Comparison of ENCODE assay signal across 27 cellular contexts in genomic region chr9:1927546-1927945, GRCh38.
"Had no signal": no experiment of that assay in that cellular context is flagged by ENCODE, and none has a peak within 500 bp of the region (broad histone marks: within the 10 kb centered on the region; RNA-seq: fewer than 3 reads in every experiment).

No MANE protein-coding gene starts in this region.

- H3K9me3 Mint-ChIP-seq: natural killer cell; stimulated activated effector memory CD8-positive, alpha-beta T cell treated with anti-CD3 and anti-CD28 coated beads, Interleukin-12 subunit alpha, Interleukin-12 subunit beta, amount 100 ng/mL, for 72 hours; stimulated activated naive CD8-positive, alpha-beta T cell treated with anti-CD3 and anti-CD28 coated beads, Interleukin-15, Interleukin-2, amounts not matched to agents 100 ng/mL and 50 ng/mL, for 24 hours had no signal

- H3K4me1 Mint-ChIP-seq: nephron had no signal

- H3K4me3 Mint-ChIP-seq: naive thymus-derived CD4-positive, alpha-beta T cell; natural killer cell; nephron; stimulated activated effector memory CD8-positive, alpha-beta T cell treated with anti-CD3 and anti-CD28 coated beads, Interleukin-12 subunit alpha, Interleukin-12 subunit beta, amount 100 ng/mL, for 72 hours; stimulated activated naive B cell treated with anti-CD40 and anti-IgM and Interleukin-4, amounts not matched to agents 10 μg/mL and 1 μg/mL and 100 μg/mL, for 72 hours; stimulated activated naive CD8-positive, alpha-beta T cell treated with anti-CD3 and anti-CD28 coated beads, Interleukin-15, Interleukin-2, amounts not matched to agents 100 ng/mL and 50 ng/mL, for 24 hours had no signal

- H3K4me1 ChIP-seq: pancreas, prostate gland, right lobe of liver, sigmoid colon, stomach, thyroid gland, tibial nerve, upper lobe of left lung had no signal

- H3K36me3 Mint-ChIP-seq: naive thymus-derived CD4-positive, alpha-beta T cell; natural killer cell; stimulated activated effector memory CD8-positive, alpha-beta T cell treated with anti-CD3 and anti-CD28 coated beads, Interleukin-12 subunit alpha, Interleukin-12 subunit beta, amount 100 ng/mL, for 72 hours; stimulated activated naive B cell treated with anti-CD40 and anti-IgM and Interleukin-4, amounts not matched to agents 10 μg/mL and 1 μg/mL and 100 μg/mL, for 72 hours had no signal

- DNase-seq: naive thymus-derived CD4-positive, alpha-beta T cell; natural killer cell; nucleus accumbens; pancreas; retina; right cardiac atrium; right lobe of liver; sigmoid colon; small intestine; stimulated activated CD4-positive, alpha-beta T cell treated with anti-CD3 and anti-CD28 coated beads, Interleukin-15, amount 100 ng/mL, for 24 hours; stimulated activated CD4-positive, alpha-beta T cell treated with anti-CD3 and anti-CD28 coated beads, Interleukin-2, amount 100 ng/mL, for 24 hours; stimulated activated CD4-positive, alpha-beta T cell treated with anti-CD3 and anti-CD28 coated beads, Interleukin-2, amount 100 ng/mL, for 48 hours; stimulated activated CD4-positive, alpha-beta T cell treated with anti-CD3 and anti-CD28 coated beads, Interleukin-4, amount 100 ng/mL, for 24 hours; stimulated activated naive B cell treated with anti-CD40 and anti-IgM and Interleukin-4, amounts not matched to agents 10 μg/mL and 1 μg/mL and 100 μg/mL, for 72 hours; stimulated activated naive CD4-positive, alpha-beta T cell treated with Interleukin-2 at 50 U/mL for 16 hours; stomach; thyroid gland; trophoblast cell; upper lobe of left lung had no signal

- ATAC-seq: naive thymus-derived CD4-positive, alpha-beta T cell; natural killer cell; pancreas; right cardiac atrium; right lobe of liver; stimulated activated effector memory CD8-positive, alpha-beta T cell treated with anti-CD3 and anti-CD28 coated beads, Interleukin-12 subunit alpha, Interleukin-12 subunit beta, amount 100 ng/mL, for 72 hours; stimulated activated naive B cell treated with anti-CD40 and anti-IgM and Interleukin-4, amounts not matched to agents 10 μg/mL and 1 μg/mL and 100 μg/mL, for 72 hours had no signal

- H3K36me3 ChIP-seq: neutrophil, pancreas, prostate gland, right lobe of liver, sigmoid colon, stomach, thoracic aorta, thyroid gland, tibial nerve, upper lobe of left lung had no signal

- H3K27ac Mint-ChIP-seq: naive thymus-derived CD4-positive, alpha-beta T cell; natural killer cell; nephron; stimulated activated effector memory CD8-positive, alpha-beta T cell treated with anti-CD3 and anti-CD28 coated beads, Interleukin-12 subunit alpha, Interleukin-12 subunit beta, amount 100 ng/mL, for 72 hours; stimulated activated naive B cell treated with anti-CD40 and anti-IgM and Interleukin-4, amounts not matched to agents 10 μg/mL and 1 μg/mL and 100 μg/mL, for 72 hours; stimulated activated naive CD8-positive, alpha-beta T cell treated with anti-CD3 and anti-CD28 coated beads, Interleukin-15, Interleukin-2, amounts not matched to agents 100 ng/mL and 50 ng/mL, for 24 hours had no signal

- H3K27me3 Mint-ChIP-seq: naive thymus-derived CD4-positive, alpha-beta T cell; stimulated activated naive CD8-positive, alpha-beta T cell treated with anti-CD3 and anti-CD28 coated beads, Interleukin-15, Interleukin-2, amounts not matched to agents 100 ng/mL and 50 ng/mL, for 24 hours had no signal

- H3K27ac ChIP-seq: neutrophil, pancreas, prostate gland, right lobe of liver, sigmoid colon, stomach, thoracic aorta, thyroid gland, tibial nerve, upper lobe of left lung had no signal

- H3K27me3 ChIP-seq: neutrophil, pancreas, right lobe of liver, sigmoid colon, stomach, thyroid gland, tibial nerve, upper lobe of left lung had no signal

- H3K4me3 ChIP-seq: pancreas, prostate gland, right lobe of liver, sigmoid colon, stomach, thoracic aorta, thyroid gland, tibial nerve, upper lobe of left lung had no signal

- H3K9me3 ChIP-seq: neutrophil, pancreas, prostate gland, right lobe of liver, sigmoid colon, stomach, thoracic aorta, thyroid gland, tibial nerve, upper lobe of left lung had no signal

- FAIRE-seq: pancreas, small intestine, urothelium cell line had no signal
